Comparison of ENCODE assay signal across 25 cellular contexts in the genomic region with DNA sequence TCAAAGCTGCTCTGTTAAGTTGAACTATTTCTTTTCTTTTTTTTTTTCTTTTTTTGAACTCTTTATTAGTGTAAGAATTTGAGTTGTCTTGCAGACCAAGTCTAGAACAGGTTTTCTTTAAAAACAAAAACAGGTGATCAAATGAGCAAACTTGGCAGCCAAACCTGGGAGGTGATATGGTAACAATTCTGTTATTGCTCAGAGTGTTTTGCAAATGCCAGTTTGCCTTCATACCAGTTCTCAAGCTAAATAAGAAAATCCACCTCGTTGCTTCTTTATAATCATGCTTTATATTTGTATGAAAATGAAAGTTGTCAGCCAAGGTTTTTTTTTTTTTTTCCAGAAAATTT.
DNase-seq lines count a peak whose midpoint lies in the region; ATAC-seq and TF ChIP-seq lines count a peak whose summit lies in the region.
"Had no signal": no experiment of that assay in that cellular context is flagged by ENCODE, and none has a peak within 500 bp of the region (broad histone marks: within the 10 kb centered on the region; RNA-seq: fewer than 3 reads in every experiment).

No MANE protein-coding gene starts in this region.

- H3K4me3 Mint-ChIP-seq in nephron progenitor cell, result no peak overlapping the region
- H3K4me3 Mint-ChIP-seq: dendritic cell treated with granulocyte-macrophage colony-stimulating factor and Interleukin-4, amounts not matched to agents 40 ng/mL and 50 ng/mL, for 4 days; type B pancreatic cell had no signal

- H3K27ac Mint-ChIP-seq in nephron progenitor cell, result peak overlapping the region; percentile 78
- H3K27ac Mint-ChIP-seq: dendritic cell treated with granulocyte-macrophage colony-stimulating factor and Interleukin-4, amounts not matched to agents 40 ng/mL and 50 ng/mL, for 4 days; type B pancreatic cell had no signal

- ATAC-seq in SK-N-SH treated with all-trans-retinoic acid at 6 μM for 48 hours (no peak), PC-3 (no peak), GM18867 (IDR thresholded peaks at IDR 0.05; ENCODE audit: unreplicated experiment) (no peak)

- CTCF ChIA-PET in SK-N-SH (lab: Yijun Ruan, JAX) (interaction anchor here (1.2 to 1.6 kb wide), 2 partner anchors 45 to 140 kb away, joined by 3 read pairs; no protein-coding TSS in a partner anchor), PC-3 (lab: Charles Lee) (no interaction called here), mammary epithelial cell (lab: Charles Lee; ENCODE audit: low non-redundant PET) (interaction anchor here (0.7 kb wide), 1 partner anchor 236 kb away, joined by 4 read pairs; no protein-coding TSS in a partner anchor)

- H2AFZ ChIP-seq in SK-N-SH (ENCODE audit: low read depth), result no peak overlapping the region; the same call in 1 of the 2 replicates
- no peak overlapping the region for H2AFZ ChIP-seq in PC-3 (ENCODE audit: low read length)
- H2AFZ ChIP-seq in mammary epithelial cell (ENCODE audit: low read depth, low read length), result no peak overlapping the region

- POLR2A ChIA-PET in SK-N-SH (lab: Yijun Ruan, JAX) (no interaction called here), PC-3 (lab: Charles Lee; ENCODE audit: unreplicated experiment) (interaction anchor here (0.6 kb wide), 1 partner anchor 12 kb away, joined by 6 read pairs; no protein-coding TSS in a partner anchor)

- intact Hi-C loops in PC-3 (cut with micrococcal nuclease) (no loop called here), mammary epithelial cell (cut with micrococcal nuclease) (loop anchor here (10.0 kb wide), 2 partner anchors 76 to 114 kb away; a partner anchor contains a TSS)

- WGBS in SK-N-SH (ENCODE audit: low lambda C conversion rate), result 81% methylated on average over 1 of the region's 1 CpG
- 0% methylated on average over 1 of the region's 1 CpG for WGBS in mammary epithelial cell (ENCODE audit: low coverage, missing lambda C conversion rate)

- peak overlapping the region; percentile 68; the same call in 1 of the 2 replicates for H3K4me2 ChIP-seq in SK-N-SH
- H3K4me2 ChIP-seq in PC-3 (ENCODE audit: low read length), result peak overlapping the region; percentile 68; the same call in 1 of the 2 replicates
- no peak overlapping the region for H3K4me2 ChIP-seq in mammary epithelial cell (ENCODE audit: insufficient read depth, low read depth, low read length)

- no peaks in the 10 kb centered on the region for H4K20me1 ChIP-seq in SK-N-SH (ENCODE audit: insufficient read depth)
- H4K20me1 ChIP-seq in PC-3 (ENCODE audit: low read length), result no peaks in the 10 kb centered on the region
- H4K20me1 ChIP-seq in mammary epithelial cell (ENCODE audit: insufficient read depth, low read length), result no peaks in the 10 kb centered on the region

- H3K36me3 ChIP-seq in SK-N-SH (replicated peaks in 1 of 2; ENCODE audit: control insufficient read depth in 1 of 2, insufficient read depth in 2 of 2, low read length in 1 of 2) (peaks cover 12 to 17% of the 10 kb centered on the region in 2 experiments), PC-3 (ENCODE audit: low read depth, low read length) (peaks cover 5% of the 10 kb centered on the region; the same call in 1 of the 2 replicates), mammary epithelial cell (ENCODE audit: insufficient read depth, low read length) (no peaks in the 10 kb centered on the region)
- H3K36me3 ChIP-seq: cardiac muscle cell, prostate gland had no signal

- H3K27me3 ChIP-seq in SK-N-SH (ENCODE audit: insufficient read depth) (no peaks in the 10 kb centered on the region), PC-3 (ENCODE audit: low read length) (no peaks in the 10 kb centered on the region), mammary epithelial cell (ENCODE audit: insufficient read depth, low read length) (no peaks in the 10 kb centered on the region)
- H3K27me3 ChIP-seq: cardiac muscle cell had no signal

- peak overlapping the region in 1 of 2 experiments; percentile 99; a peak in 3 of 4 replicates for H3K27ac ChIP-seq in SK-N-SH (ENCODE audit: low read depth in 2 of 2, low read length in 1 of 2)
- peak overlapping the region; percentile 88 for H3K27ac ChIP-seq in PC-3 (ENCODE audit: low read length)
- peak overlapping the region; percentile 93 for H3K27ac ChIP-seq in mammary epithelial cell (ENCODE audit: insufficient read depth, low read depth, low read length)
- H3K27ac ChIP-seq: HL-60, prostate gland, WERI-Rb-1 had no signal

- H3K27me3 Mint-ChIP-seq in nephron progenitor cell (ENCODE audit: low read depth, poor library complexity), result peaks cover 6% of the 10 kb centered on the region
- H3K27me3 Mint-ChIP-seq: dendritic cell treated with granulocyte-macrophage colony-stimulating factor and Interleukin-4, amounts not matched to agents 40 ng/mL and 50 ng/mL, for 4 days; type B pancreatic cell had no signal

- peaks cover 4 to 13% of the 10 kb centered on the region in 2 experiments for H3K4me1 ChIP-seq in SK-N-SH (ENCODE audit: control insufficient read depth in 1 of 2, insufficient read depth in 2 of 2, low read depth in 1 of 2, low read length in 1 of 2)
- H3K4me1 ChIP-seq in PC-3 (ENCODE audit: insufficient read depth, low read length), result peaks cover 23% of the 10 kb centered on the region
- H3K4me1 ChIP-seq in mammary epithelial cell (ENCODE audit: insufficient read depth, low read length), result peaks cover 31% of the 10 kb centered on the region
- H3K4me1 ChIP-seq: prostate gland had no signal

- TF ChIP-seq RAD21 in SK-N-SH (IDR thresholded peaks at IDR 0.05; ENCODE audit: low read length), result no peak

- TF ChIP-seq EP300 in SK-N-SH (IDR thresholded peaks at IDR 0.05; ENCODE audit: borderline replicate concordance in 1 of 2, low read depth in 1 of 2, low read length in 1 of 2), result no peak

- no peaks in the 10 kb centered on the region for H3K9me2 ChIP-seq in SK-N-SH
- no peaks in the 10 kb centered on the region for H3K9me2 ChIP-seq in PC-3 (replicated peaks; ENCODE audit: low read length)

- peaks cover 11% of the 10 kb centered on the region for H3K4me1 Mint-ChIP-seq in nephron progenitor cell

- peaks cover 34% of the 10 kb centered on the region for H3K36me3 Mint-ChIP-seq in nephron progenitor cell (ENCODE audit: low read depth)

- H3K79me2 ChIP-seq in SK-N-SH (ENCODE audit: insufficient read depth), result no peaks in the 10 kb centered on the region
- no peaks in the 10 kb centered on the region for H3K79me2 ChIP-seq in PC-3 (ENCODE audit: low read length)
- H3K79me2 ChIP-seq in mammary epithelial cell (ENCODE audit: insufficient read depth, low read length), result no peaks in the 10 kb centered on the region

- H3K9me3 ChIP-seq in SK-N-SH (no peaks in the 10 kb centered on the region), PC-3 (ENCODE audit: low read length) (no peaks in the 10 kb centered on the region), mammary epithelial cell (replicated peaks; ENCODE audit: insufficient read depth, low read length) (no peaks in the 10 kb centered on the region)
- H3K9me3 ChIP-seq: prostate gland had no signal

- BruUV-seq in PC-3 (replicated peaks; lab: Mats Ljungman, UMichigan) (no TSS peak), mammary epithelial cell (replicated peaks; lab: Mats Ljungman, UMichigan) (no TSS peak)

- dilution Hi-C loops in mammary epithelial cell (cut with HindIII; ENCODE audit: low sequenced_read_pairs), result no loop called here

- H3K9ac ChIP-seq in SK-N-SH (peak overlapping the region; percentile 67; the same call in 1 of the 2 replicates), PC-3 (ENCODE audit: low read length) (no peak overlapping the region), mammary epithelial cell (ENCODE audit: insufficient read depth, low read length) (no peak overlapping the region)

- no peaks in the 10 kb centered on the region for H3K9me3 Mint-ChIP-seq in nephron progenitor cell
- H3K9me3 Mint-ChIP-seq: dendritic cell treated with granulocyte-macrophage colony-stimulating factor and Interleukin-4, amounts not matched to agents 40 ng/mL and 50 ng/mL, for 4 days; T-helper 2 cell treated with Interferon-gamma antibody and Interleukin-4, amounts not matched to agents 5 μg/mL and 100 μg/mL, for 36 hours; type B pancreatic cell had no signal

- H3K4me3 ChIP-seq in SK-N-SH (ENCODE audit: low read depth in 2 of 2, low read length in 1 of 2) (no peak overlapping the region), PC-3 (ENCODE audit: low read length) (no peak overlapping the region), mammary epithelial cell (replicated peaks in 1 of 3; ENCODE audit: insufficient read depth in 1 of 3, low read depth in 2 of 3, low read length in 3 of 3) (no peak overlapping the region)
- H3K4me3 ChIP-seq: cardiac muscle cell, lung, prostate gland had no signal

- in situ Hi-C loops in mammary epithelial cell (cut with MboI; ENCODE audit: low sequenced_read_pairs in 2 of 2), result no loop called here

- TF ChIP-seq CTCF in SK-N-SH (IDR thresholded peaks at IDR 0.05) (no peak), PC-3 (conservative IDR thresholded peaks at IDR 0.05; ENCODE audit: low read depth, low read length) (no peak), mammary epithelial cell (conservative IDR thresholded peaks at IDR 0.05 in 1 of 2, IDR thresholded peaks at IDR 0.05 in 1 of 2; ENCODE audit: extremely low read depth in 1 of 2, insufficient read depth in 1 of 2, low read depth in 1 of 2, low read length in 2 of 2) (no peak), nephron progenitor cell (IDR thresholded peaks at IDR 0.05) (no peak)

- peaks cover 23% of the 10 kb centered on the region for H3F3A ChIP-seq in SK-N-SH (replicated peaks; ENCODE audit: insufficient read depth)
- H3F3A ChIP-seq in PC-3 (ENCODE audit: low read length, unreplicated experiment), result peaks cover 5% of the 10 kb centered on the region

- DNase-seq in SK-N-SH (no peak), PC-3 (peak; percentile 2), mammary epithelial cell (peak; percentile 32), nephron progenitor cell (no peak), ureter (ENCODE audit: low spot score) (no peak), cerebellar nuclear complex (lab: John Stamatoyannopoulos, UW) (no peak)
- DNase-seq: activated naive CD4-positive, alpha-beta T cell; COR-L47; DMS79 treated with DMSO at 0.1 percent for 48 hours; Kasumi-1; kidney; NCI-H1048; NCI-H1694 treated with DMSO at 0.1 percent for 48 hours; NCI-H526; stimulated activated CD8-positive, alpha-beta memory T cell treated with anti-CD3 and anti-CD28 coated beads, Interleukin-4, amount 100 ng/mL, for 48 hours; WERI-Rb-1 had no signal

TF ChIP-seq in SK-N-SH, 30 proteins besides CTCF, POLR2A, EP300 and RAD21 (continues in another document):
- TF ChIP-seq GABPA (IDR thresholded peaks at IDR 0.05; ENCODE audit: low read depth), result no peak

Comparison
In these comparisons a context has a peak if more than half of its experiments do, and no peak if none do; other contexts are left out.
1. DNase-seq: peak in PC-3 (single experiment) and mammary epithelial cell (single experiment); none in SK-N-SH (single experiment), nephron progenitor cell (single experiment), ureter (single experiment) and cerebellar nuclear complex (0 of 2).